Comparison of ENCODE assay signal across 20 cellular contexts in genomic region chr11:4032097-4032496, GRCh38.
"Had no signal": no experiment of that assay in that cellular context is flagged by ENCODE, and none has a peak within 500 bp of the region (broad histone marks: within the 10 kb centered on the region; RNA-seq: fewer than 3 reads in every experiment).

No MANE protein-coding gene starts in this region.

- H3K27me3 ChIP-seq: brain microvascular endothelial cell, cardiac muscle cell, MG63 had no signal

- H3K36me3 ChIP-seq: brain microvascular endothelial cell, cardiac muscle cell, MG63 had no signal

- H3K27ac ChIP-seq: brain microvascular endothelial cell, cardiac muscle cell, KMS-11, PC-9 had no signal

- H3K9me3 ChIP-seq: MG63 had no signal

- H3K27ac Mint-ChIP-seq: activated B cell treated with CpG ODN at 0.5 μM for 24 hours; activated CD4-positive, alpha-beta T cell treated with anti-CD3 and anti-CD28 coated beads, Interleukin-2, amount 10 ng/mL, durations not matched to agents 24 days and 14 days; activated CD8-positive, alpha-beta memory T cell treated with anti-CD3 and anti-CD28 coated beads, Interleukin-2, amount 10 ng/mL, durations not matched to agents 7 days and 5 days; activated T-cell treated with anti-CD3 and anti-CD28 coated beads, Interleukin-2, amount 50 U/mL, for 24 hours; T-helper 1 cell treated with Interleukin-12 subunit alpha and Interleukin-12 subunit beta and Interleukin-4 antibody, amounts not matched to agents 30 μg/mL and 1 μg/mL, for 36 hours had no signal

- H3K4me3 ChIP-seq: cardiac muscle cell, MG63, PC-9 had no signal

- H3K4me3 Mint-ChIP-seq: activated B cell treated with CpG ODN at 0.5 μM for 24 hours; activated CD4-positive, alpha-beta T cell treated with anti-CD3 and anti-CD28 coated beads, Interleukin-2, amount 10 ng/mL, durations not matched to agents 24 days and 14 days; activated CD8-positive, alpha-beta memory T cell treated with anti-CD3 and anti-CD28 coated beads, Interleukin-2, amount 10 ng/mL, durations not matched to agents 7 days and 5 days; activated T-cell treated with anti-CD3 and anti-CD28 coated beads, Interleukin-2, amount 50 U/mL, for 24 hours; T-helper 1 cell treated with Interleukin-12 subunit alpha and Interleukin-12 subunit beta and Interleukin-4 antibody, amounts not matched to agents 30 μg/mL and 1 μg/mL, for 36 hours had no signal

- ATAC-seq: activated CD8-positive, alpha-beta memory T cell treated with anti-CD3 and anti-CD28 coated beads, Interleukin-2, amount 10 ng/mL, durations not matched to agents 7 days and 5 days; activated naive CD4-positive, alpha-beta T cell treated with anti-CD3 and anti-CD28 coated beads, Interleukin-2, amount 50 U/mL, for 72 hours had no signal

- DNase-seq: activated B cell treated with CpG ODN at 0.5 μM for 24 hours; activated CD4-positive, alpha-beta T cell treated with anti-CD3 and anti-CD28 coated beads for 1 hour; activated CD4-positive, alpha-beta T cell treated with anti-CD3 and anti-CD28 coated beads, Interleukin-2, amount 10 ng/mL, durations not matched to agents 24 days and 14 days; activated CD4-positive, alpha-beta T cell treated with anti-CD3 and anti-CD28 coated beads, Interleukin-2, amount 50 U/mL, for 48 hours; activated CD8-positive, alpha-beta memory T cell treated with anti-CD3 and anti-CD28 coated beads, Interleukin-2, amount 10 ng/mL, durations not matched to agents 7 days and 5 days; activated effector memory CD4-positive, alpha-beta T cell treated with anti-CD3 and anti-CD28 coated beads, Interleukin-2, amount 50 U/mL, for 16 hours; activated naive CD4-positive, alpha-beta T cell treated with Interleukin-2 at 50 U/mL for 16 hours; activated T-cell treated with anti-CD3 and anti-CD28 coated beads, Interleukin-2, amount 50 U/mL, for 24 hours; brain microvascular endothelial cell; MG63; NCI-H187 treated with DMSO at 0.1 percent for 48 hours; NCI-H2227 treated with DMSO at 0.1 percent for 48 hours; NCI-H510A; NCI-H526 treated with DMSO at 0.1 percent for 48 hours; PC-9; SHP77 treated with DMSO at 0.1 percent for 48 hours had no signal

- H3K27me3 Mint-ChIP-seq: activated B cell treated with CpG ODN at 0.5 μM for 24 hours; activated CD4-positive, alpha-beta T cell treated with anti-CD3 and anti-CD28 coated beads, Interleukin-2, amount 10 ng/mL, durations not matched to agents 24 days and 14 days; activated CD8-positive, alpha-beta memory T cell treated with anti-CD3 and anti-CD28 coated beads, Interleukin-2, amount 10 ng/mL, durations not matched to agents 7 days and 5 days; activated T-cell treated with anti-CD3 and anti-CD28 coated beads, Interleukin-2, amount 50 U/mL, for 24 hours had no signal
